In genomic region chr6:111779660-111780059, GRCh38 we compare ENCODE assay signal across 20 cellular contexts.
A peak's percentile ranks its signal among the peaks of the same experiment; 100 is the strongest.
DNase-seq lines count a peak whose midpoint lies in the region; ATAC-seq and TF ChIP-seq lines count a peak whose summit lies in the region.
"Had no signal": no experiment of that assay in that cellular context is flagged by ENCODE, and none has a peak within 500 bp of the region (broad histone marks: within the 10 kb centered on the region; RNA-seq: fewer than 3 reads in every experiment).

No MANE protein-coding gene starts in this region.

- no peaks in the 10 kb centered on the region for H3K27me3 Mint-ChIP-seq in activated CD4-positive, alpha-beta T cell treated with anti-CD3 and anti-CD28 coated beads, Interleukin-2, amount 10 ng/mL, durations not matched to agents 24 days and 14 days
- H3K27me3 Mint-ChIP-seq in CD8-positive, alpha-beta T cell (ENCODE audit: low read depth), result no peaks in the 10 kb centered on the region
- no peaks in the 10 kb centered on the region for H3K27me3 Mint-ChIP-seq in activated CD8-positive, alpha-beta T cell treated with anti-CD3 and anti-CD28 coated beads, Interleukin-2, amount 10 ng/mL, durations not matched to agents 7 days and 5 days (ENCODE audit: low read depth)
- peaks cover 3 to 11% (median 6%) of the 10 kb centered on the region in 3 donors for H3K27me3 Mint-ChIP-seq in immature natural killer cell (ENCODE audit: low read depth in 3 of 3)
- H3K27me3 Mint-ChIP-seq: stimulated activated naive CD8-positive, alpha-beta T cell treated with anti-CD3 and anti-CD28 coated beads, Interleukin-15, amount 100 ng/mL, for 72 hours had no signal

- no peak overlapping the region for H3K4me3 ChIP-seq in CD8-positive, alpha-beta T cell (ENCODE audit: low read depth, low read length)
- H3K4me3 ChIP-seq in left ventricle myocardium inferior, result no peak overlapping the region
- H3K4me3 ChIP-seq: smooth muscle cell had no signal

- peak overlapping the region; percentile 10 for H3K27ac Mint-ChIP-seq in activated CD4-positive, alpha-beta T cell treated with anti-CD3 and anti-CD28 coated beads, Interleukin-2, amount 10 ng/mL, durations not matched to agents 24 days and 14 days
- H3K27ac Mint-ChIP-seq in CD8-positive, alpha-beta T cell, result peak overlapping the region; percentile 91
- peak overlapping the region; percentile 27 for H3K27ac Mint-ChIP-seq in activated CD8-positive, alpha-beta T cell treated with anti-CD3 and anti-CD28 coated beads, Interleukin-2, amount 10 ng/mL, durations not matched to agents 7 days and 5 days
- H3K27ac Mint-ChIP-seq in immature natural killer cell, result peak overlapping the region; percentile 75 to 97 (median 90)

- no peaks in the 10 kb centered on the region for H3K27me3 ChIP-seq in CD8-positive, alpha-beta T cell (ENCODE audit: insufficient read depth, low read length)
- no peaks in the 10 kb centered on the region for H3K27me3 ChIP-seq in left ventricle myocardium inferior (ENCODE audit: low read depth)

- peak overlapping the region; percentile 21 for H3K27ac ChIP-seq in CD8-positive, alpha-beta T cell (ENCODE audit: low read depth, low read length)
- no peak overlapping the region for H3K27ac ChIP-seq in left ventricle myocardium inferior (replicated peaks)

- H3K4me3 Mint-ChIP-seq in activated CD4-positive, alpha-beta T cell treated with anti-CD3 and anti-CD28 coated beads, Interleukin-2, amount 10 ng/mL, durations not matched to agents 24 days and 14 days, result no peak overlapping the region
- H3K4me3 Mint-ChIP-seq in CD8-positive, alpha-beta T cell, result no peak overlapping the region
- H3K4me3 Mint-ChIP-seq in activated CD8-positive, alpha-beta T cell treated with anti-CD3 and anti-CD28 coated beads, Interleukin-2, amount 10 ng/mL, durations not matched to agents 7 days and 5 days, result no peak overlapping the region
- H3K4me3 Mint-ChIP-seq in immature natural killer cell, result peak overlapping the region in 4 of 5 donors; percentile 21 to 67 (median 32)
- H3K4me3 Mint-ChIP-seq: T-helper 1 cell treated with Interleukin-12 subunit alpha and Interleukin-12 subunit beta and Interleukin-4 antibody, amounts not matched to agents 30 μg/mL and 1 μg/mL, for 36 hours had no signal

- H3K36me3 ChIP-seq in CD8-positive, alpha-beta T cell (ENCODE audit: insufficient read depth, low read length), result no peaks in the 10 kb centered on the region
- H3K36me3 ChIP-seq in left ventricle myocardium inferior, result no peaks in the 10 kb centered on the region

- H3K36me3 Mint-ChIP-seq in activated CD4-positive, alpha-beta T cell treated with anti-CD3 and anti-CD28 coated beads, Interleukin-2, amount 10 ng/mL, durations not matched to agents 24 days and 14 days (ENCODE audit: low read depth), result peaks cover 72% of the 10 kb centered on the region
- H3K36me3 Mint-ChIP-seq in CD8-positive, alpha-beta T cell, result peaks cover 68% of the 10 kb centered on the region
- H3K36me3 Mint-ChIP-seq in activated CD8-positive, alpha-beta T cell treated with anti-CD3 and anti-CD28 coated beads, Interleukin-2, amount 10 ng/mL, durations not matched to agents 7 days and 5 days (ENCODE audit: low read depth), result peaks cover 43% of the 10 kb centered on the region
- peaks cover 3 to 13% (median 4%) of the 10 kb centered on the region in 3 donors for H3K36me3 Mint-ChIP-seq in immature natural killer cell

- no peaks in the 10 kb centered on the region for H3K9me3 ChIP-seq in CD8-positive, alpha-beta T cell (ENCODE audit: low read length)
- no peaks in the 10 kb centered on the region for H3K9me3 ChIP-seq in left ventricle myocardium inferior (replicated peaks)

- CTCF ChIA-PET in CD8-positive, alpha-beta T cell (lab: Charles Lee), result interaction anchor here (0.7 to 1.7 kb wide), 6 partner anchors 9 to 216 kb away, joined by 4 to 6 read pairs (median 4); no protein-coding TSS in a partner anchor
- CTCF ChIA-PET in activated CD8-positive, alpha-beta T cell treated with anti-CD3 and anti-CD28 coated beads, Interleukin-2, amount 10 ng/mL, durations not matched to agents 7 days and 5 days (lab: Charles Lee), result interaction anchor here (1.0 to 1.6 kb wide), 5 partner anchors 9 to 70 kb away, joined by 3 to 4 read pairs (median 4); no protein-coding TSS in a partner anchor

- H3K4me1 Mint-ChIP-seq in activated CD4-positive, alpha-beta T cell treated with anti-CD3 and anti-CD28 coated beads, Interleukin-2, amount 10 ng/mL, durations not matched to agents 24 days and 14 days, result peaks cover 81% of the 10 kb centered on the region
- peaks cover 96% of the 10 kb centered on the region for H3K4me1 Mint-ChIP-seq in CD8-positive, alpha-beta T cell (ENCODE audit: low read depth)
- peaks cover 89% of the 10 kb centered on the region for H3K4me1 Mint-ChIP-seq in activated CD8-positive, alpha-beta T cell treated with anti-CD3 and anti-CD28 coated beads, Interleukin-2, amount 10 ng/mL, durations not matched to agents 7 days and 5 days (ENCODE audit: low read depth)
- H3K4me1 Mint-ChIP-seq in immature natural killer cell, result peaks cover 96 to 100% of the 10 kb centered on the region in 2 donors

- H3K9me3 Mint-ChIP-seq in activated CD4-positive, alpha-beta T cell treated with anti-CD3 and anti-CD28 coated beads, Interleukin-2, amount 10 ng/mL, durations not matched to agents 24 days and 14 days, result no peaks in the 10 kb centered on the region
- no peaks in the 10 kb centered on the region for H3K9me3 Mint-ChIP-seq in CD8-positive, alpha-beta T cell
- H3K9me3 Mint-ChIP-seq in activated CD8-positive, alpha-beta T cell treated with anti-CD3 and anti-CD28 coated beads, Interleukin-2, amount 10 ng/mL, durations not matched to agents 7 days and 5 days (ENCODE audit: insufficient read depth), result no peaks in the 10 kb centered on the region
- no peaks in the 10 kb centered on the region for H3K9me3 Mint-ChIP-seq in immature natural killer cell
- H3K9me3 Mint-ChIP-seq: stimulated activated naive CD8-positive, alpha-beta T cell treated with anti-CD3 and anti-CD28 coated beads, Interleukin-15, amount 100 ng/mL, for 72 hours; T-helper 1 cell treated with Interleukin-12 subunit alpha and Interleukin-12 subunit beta and Interleukin-4 antibody, amounts not matched to agents 30 μg/mL and 1 μg/mL, for 36 hours had no signal

- intact Hi-C loops in activated CD4-positive, alpha-beta T cell treated with anti-CD3 and anti-CD28 coated beads, Interleukin-2, amount 10 ng/mL, durations not matched to agents 24 days and 14 days (cut with micrococcal nuclease), result loop anchor here (2.0 kb wide), 1 partner anchor 15 kb away; no protein-coding TSS in a partner anchor
- intact Hi-C loops in CD8-positive, alpha-beta T cell (cut with DNase I, micrococcal nuclease), result loop anchor here in 1 of 2 experiments (2.0 kb wide), 1 partner anchor 15 kb away; no protein-coding TSS in a partner anchor
- intact Hi-C loops in left ventricle myocardium inferior (cut with micrococcal nuclease), result no loop called here

- no peak for TF ChIP-seq CTCF in CD8-positive, alpha-beta T cell (IDR thresholded peaks at IDR 0.05)
- no peak for TF ChIP-seq CTCF in left ventricle myocardium inferior (IDR thresholded peaks at IDR 0.05; ENCODE audit: borderline replicate concordance)

- POLR2A ChIA-PET in CD8-positive, alpha-beta T cell (lab: Charles Lee), result interaction anchor here (0.7 to 1.5 kb wide), 3 partner anchors 9 to 89 kb away, joined by 3 to 5 read pairs (median 3); no protein-coding TSS in a partner anchor
- POLR2A ChIA-PET in activated CD8-positive, alpha-beta T cell treated with anti-CD3 and anti-CD28 coated beads, Interleukin-2, amount 10 ng/mL, durations not matched to agents 7 days and 5 days (lab: Charles Lee), result interaction anchor here (0.7 to 1.2 kb wide), 3 partner anchors 12 to 18 kb away, joined by 3 read pairs; no protein-coding TSS in a partner anchor

- ATAC-seq in CD8-positive, alpha-beta T cell, result no peak
- no peak for ATAC-seq in activated CD8-positive, alpha-beta T cell treated with anti-CD3 and anti-CD28 coated beads, Interleukin-2, amount 10 ng/mL, durations not matched to agents 7 days and 5 days
- ATAC-seq: right cardiac atrium; stimulated activated naive CD8-positive, alpha-beta T cell treated with anti-CD3 and anti-CD28 coated beads, Interleukin-15, amount 100 ng/mL, for 72 hours had no signal

- DNase-seq in activated CD4-positive, alpha-beta T cell treated with anti-CD3 and anti-CD28 coated beads, Interleukin-2, amount 10 ng/mL, durations not matched to agents 24 days and 14 days, result no peak
- DNase-seq in activated CD4-positive, alpha-beta T cell treated with anti-CD3 and anti-CD28 coated beads, Interleukin-2, amount 50 U/mL, for 1 hour, result no peak
- DNase-seq in CD8-positive, alpha-beta T cell, result no peak
- DNase-seq in activated CD8-positive, alpha-beta T cell treated with anti-CD3 and anti-CD28 coated beads, Interleukin-2, amount 10 ng/mL, durations not matched to agents 7 days and 5 days, result no peak
- no peak for DNase-seq in immature natural killer cell
- DNase-seq in NK-92 treated with Interleukin-12 subunit alpha and Interleukin-12 subunit beta, amount 100 ng/mL, for 24 hours (lab: John Stamatoyannopoulos, UW), result no peak
- DNase-seq in left ventricle myocardium inferior, result no peak
- DNase-seq in NCI-H748 (lab: John Stamatoyannopoulos, UW; ENCODE audit: unreplicated experiment), result no peak
- DNase-seq: activated CD4-positive, CD25-positive, alpha-beta regulatory T cell; cortex of kidney; EL; erythroblast; NCI-H1092 treated with DMSO at 0.1 percent for 48 hours; NCI-H1694 treated with DMSO at 0.1 percent for 48 hours; right cardiac atrium; RPMI8226; stimulated activated CD4-positive, alpha-beta T cell treated with anti-CD3 and anti-CD28 coated beads, Interleukin-1b, Interleukin-23, amount 100 ng/mL, for 48 hours; stimulated activated naive CD8-positive, alpha-beta T cell treated with anti-CD3 and anti-CD28 coated beads, Interleukin-15, amount 100 ng/mL, for 72 hours had no signal

- H3K4me1 ChIP-seq in CD8-positive, alpha-beta T cell (ENCODE audit: insufficient read depth, low read length), result peaks cover 81% of the 10 kb centered on the region
- H3K4me1 ChIP-seq in left ventricle myocardium inferior, result peaks cover 80% of the 10 kb centered on the region

Comparison
In these comparisons a context has a peak if more than half of its experiments do, and no peak if none do; other contexts are left out.
1. H3K27ac Mint-ChIP-seq: peak in every context shown above with its lines; median percentile 91 in CD8-positive, alpha-beta T cell; 90 in immature natural killer cell; 27 in activated CD8-positive, alpha-beta T cell treated with anti-CD3 and anti-CD28 coated beads, Interleukin-2, amount 10 ng/mL, durations not matched to agents 7 days and 5 days; 10 in activated CD4-positive, alpha-beta T cell treated with anti-CD3 and anti-CD28 coated beads, Interleukin-2, amount 10 ng/mL, durations not matched to agents 24 days and 14 days.
2. H3K4me3 Mint-ChIP-seq: peak in immature natural killer cell (4 of 5); none in activated CD4-positive, alpha-beta T cell treated with anti-CD3 and anti-CD28 coated beads, Interleukin-2, amount 10 ng/mL, durations not matched to agents 24 days and 14 days (single experiment), CD8-positive, alpha-beta T cell (single experiment) and activated CD8-positive, alpha-beta T cell treated with anti-CD3 and anti-CD28 coated beads, Interleukin-2, amount 10 ng/mL, durations not matched to agents 7 days and 5 days (single experiment).